1 cellular context compared by ENCODE assay signal in the genomic region with DNA sequence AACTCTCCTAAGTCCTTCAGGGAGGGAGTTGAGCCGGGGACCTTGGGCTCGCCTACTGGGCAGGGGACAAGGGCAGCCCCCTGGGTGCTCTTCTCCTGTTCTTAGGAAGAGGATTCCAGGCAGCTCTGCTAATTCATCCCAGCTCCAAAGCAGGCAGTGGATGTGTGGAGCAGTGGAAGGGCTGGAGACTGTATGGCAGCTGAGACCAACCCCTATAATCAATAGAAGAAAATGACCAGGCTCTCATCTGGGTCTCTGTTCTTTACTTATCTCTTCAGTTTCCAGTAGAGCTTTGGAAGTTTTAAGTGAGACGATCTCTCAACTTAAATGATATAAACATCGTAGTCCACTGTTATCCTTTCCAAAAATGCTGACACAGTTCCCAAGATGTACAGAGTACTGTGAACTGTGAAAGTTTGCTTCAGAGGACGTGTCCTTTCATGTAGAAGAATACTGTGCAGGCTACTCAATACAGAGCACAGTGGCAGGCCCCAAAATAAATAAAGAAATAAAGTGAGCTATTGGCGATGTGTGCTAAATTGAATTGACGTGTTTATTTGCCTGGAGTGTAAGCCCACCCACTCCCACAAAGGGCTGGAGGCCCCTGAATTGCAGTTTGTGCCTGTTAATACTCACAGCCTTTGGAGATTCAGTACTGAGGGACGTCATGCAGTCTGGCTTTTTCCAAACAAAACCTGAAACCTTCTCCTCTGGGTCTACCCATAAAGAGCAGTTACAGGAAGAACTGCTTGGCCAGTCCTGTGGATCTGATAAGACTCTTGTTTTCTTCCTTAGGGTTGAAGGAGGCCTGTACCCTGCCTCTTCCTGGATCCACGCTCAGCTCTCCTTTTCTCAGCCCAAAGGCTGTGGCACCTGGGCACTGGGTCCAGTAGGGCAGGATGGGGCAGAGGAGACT.
TF ChIP-seq lines count a peak whose summit lies in the region.

No MANE protein-coding gene starts in this region.

TF ChIP-seq in K562, 482 proteins besides CTCF, POLR2A, EP300 and RAD21 (continued from another document):
- peak; percentile 57; the same call in 1 of the 2 replicates for TF ChIP-seq ZNF766 (CRISPR knock-in tag; conservative IDR thresholded peaks at IDR 0.05)
- no peak for TF ChIP-seq KLF13 (tag; IDR thresholded peaks at IDR 0.05; ENCODE audit: borderline replicate concordance, low read depth)
- no peak for TF ChIP-seq HDAC3 (IDR thresholded peaks at IDR 0.05; ENCODE audit: borderline replicate concordance, partially characterized antibody)
- peak; percentile 17; the same call in 1 of the 2 replicates for TF ChIP-seq MAFG (tag; conservative IDR thresholded peaks at IDR 0.05)
- peak; percentile 51 for TF ChIP-seq ZNF316 (IDR thresholded peaks at IDR 0.05)
